1 cellular context compared by ENCODE assay signal in genomic region chr16:2709588-2709984, GRCh38.
TF ChIP-seq lines count a peak whose summit lies in the region.

No MANE protein-coding gene starts in this region.

TF ChIP-seq in H1, 55 proteins besides CTCF, POLR2A, EP300 and RAD21:
- TF ChIP-seq FOSL1 (IDR thresholded peaks at IDR 0.05; ENCODE audit: insufficient read depth, low read depth, low read length): no peak
- TF ChIP-seq MAFK (IDR thresholded peaks at IDR 0.05; ENCODE audit: low read depth, low read length): no peak
- TF ChIP-seq CEBPB (IDR thresholded peaks at IDR 0.05; ENCODE audit: low read depth, low read length): no peak
- no peak for TF ChIP-seq BACH1 (IDR thresholded peaks at IDR 0.05; ENCODE audit: low read length)
- no peak for TF ChIP-seq BRCA1 (IDR thresholded peaks at IDR 0.05; ENCODE audit: low read depth, low read length)
- TF ChIP-seq GTF2F1 (IDR thresholded peaks at IDR 0.05; ENCODE audit: borderline replicate concordance, low read depth, low read length): no peak
- TF ChIP-seq CHD2 (IDR thresholded peaks at IDR 0.05; ENCODE audit: low read length): no peak
- TF ChIP-seq EZH2 (IDR thresholded peaks at IDR 0.05; ENCODE audit: low read depth, low read length, severe bottlenecking): no peak
- no peak for TF ChIP-seq CREB1 (IDR thresholded peaks at IDR 0.05)
- no peak for TF ChIP-seq SIN3A (conservative IDR thresholded peaks at IDR 0.05 in 1 of 2, IDR thresholded peaks at IDR 0.05 in 1 of 2; ENCODE audit: low read depth in 1 of 2, low read length in 2 of 2)
- TF ChIP-seq PHF8 (conservative IDR thresholded peaks at IDR 0.05; ENCODE audit: low read depth, low read length): no peak
- no peak for TF ChIP-seq RFX5 (IDR thresholded peaks at IDR 0.05; ENCODE audit: borderline replicate concordance, low read depth, low read length)
- TF ChIP-seq KDM1A (IDR thresholded peaks at IDR 0.05; ENCODE audit: borderline replicate concordance, low read length): no peak
- TF ChIP-seq SUZ12 (IDR thresholded peaks at IDR 0.05; ENCODE audit: low read length): no peak
- TF ChIP-seq EGR1 (IDR thresholded peaks at IDR 0.05; ENCODE audit: borderline replicate concordance, low read depth, low read length): no peak
- no peak for TF ChIP-seq HDAC2 (IDR thresholded peaks at IDR 0.05; ENCODE audit: borderline replicate concordance in 1 of 2, low read depth in 2 of 2, low read length in 2 of 2)
- no peak for TF ChIP-seq TAF1 (IDR thresholded peaks at IDR 0.05; ENCODE audit: low read depth, low read length)
- no peak for TF ChIP-seq CBX5 (IDR thresholded peaks at IDR 0.05; ENCODE audit: low read depth, low read length)
- no peak for TF ChIP-seq POU5F1 (IDR thresholded peaks at IDR 0.05; ENCODE audit: low read depth, low read length)
